In genomic region chr4:120801171-120801758, GRCh38 we compare ENCODE assay signal across 1 cellular context.
TF ChIP-seq lines count a peak whose summit lies in the region.

No MANE protein-coding gene starts in this region.

TF ChIP-seq in SK-N-SH treated with all-trans-retinoic acid at 6 μM for 48 hours, 23 proteins besides CTCF, POLR2A, EP300 and RAD21 (continued from another document):
- TF ChIP-seq, protein P1, sequence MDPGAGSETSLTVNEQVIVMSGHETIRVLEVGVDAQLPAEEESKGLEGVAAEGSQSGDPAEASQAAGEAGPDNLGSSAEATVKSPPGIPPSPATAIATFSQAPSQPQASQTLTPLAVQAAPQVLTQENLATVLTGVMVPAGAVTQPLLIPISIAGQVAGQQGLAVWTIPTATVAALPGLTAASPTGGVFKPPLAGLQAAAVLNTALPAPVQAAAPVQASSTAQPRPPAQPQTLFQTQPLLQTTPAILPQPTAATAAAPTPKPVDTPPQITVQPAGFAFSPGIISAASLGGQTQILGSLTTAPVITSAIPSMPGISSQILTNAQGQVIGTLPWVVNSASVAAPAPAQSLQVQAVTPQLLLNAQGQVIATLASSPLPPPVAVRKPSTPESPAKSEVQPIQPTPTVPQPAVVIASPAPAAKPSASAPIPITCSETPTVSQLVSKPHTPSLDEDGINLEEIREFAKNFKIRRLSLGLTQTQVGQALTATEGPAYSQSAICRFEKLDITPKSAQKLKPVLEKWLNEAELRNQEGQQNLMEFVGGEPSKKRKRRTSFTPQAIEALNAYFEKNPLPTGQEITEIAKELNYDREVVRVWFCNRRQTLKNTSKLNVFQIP (CRISPR knock-in tag; IDR thresholded peaks at IDR 0.05; ENCODE audit: borderline replicate concordance, low read depth) = 0 out of 2 replicates have a peak, but pooled peaks have one; percentile 14
- TF ChIP-seq GLIS3 (CRISPR knock-in tag; IDR thresholded peaks at IDR 0.05) (peak; percentile 69; the same call in 1 of the 2 replicates), TOX (CRISPR knock-in tag; IDR thresholded peaks at IDR 0.05; ENCODE audit: borderline replicate concordance) (peak; percentile 56; the same call in 1 of the 2 replicates)
